In the genomic region with DNA sequence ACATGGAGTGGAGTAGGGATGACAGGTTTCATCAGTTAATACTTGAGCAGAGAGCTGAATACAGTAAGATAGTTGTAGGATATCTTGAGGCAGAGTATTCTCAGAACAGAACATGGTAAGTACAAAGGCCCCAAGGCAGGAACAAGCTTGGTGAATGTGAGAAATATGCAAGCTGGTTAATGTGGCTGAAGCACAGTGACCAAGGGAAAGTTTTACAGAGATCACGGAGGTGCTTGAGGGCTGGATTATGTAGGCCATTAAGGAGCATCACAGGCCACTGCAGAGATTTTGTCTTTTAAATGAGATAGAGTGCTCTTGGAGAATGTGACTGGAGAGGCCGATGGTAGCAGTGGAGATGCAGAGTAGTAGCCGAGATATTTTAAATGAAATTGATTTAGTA, we compare ENCODE assay signal across 9 cellular contexts. TPM values are rescaled to one million over a fixed set of nuclear protein-coding genes. Genes with fewer than 3 reads are reported as not detected.
DNase-seq lines count a peak whose midpoint lies in the region; ATAC-seq and TF ChIP-seq lines count a peak whose summit lies in the region.
"Had no signal": no experiment of that assay in that cellular context is flagged by ENCODE, and none has a peak within 500 bp of the region (broad histone marks: within the 10 kb centered on the region; RNA-seq: fewer than 3 reads in every experiment).

No MANE protein-coding gene starts in this region.

- H3K9me2 ChIP-seq in GM23248 (ENCODE audit: insufficient read depth) (no peaks in the 10 kb centered on the region), PC-3 (replicated peaks; ENCODE audit: low read length) (no peaks in the 10 kb centered on the region)

- WGBS in GM23248 (ENCODE audit: low coverage in 1 of 2, low lambda C conversion rate in 2 of 2, missing lambda C conversion rate in 2 of 2), 2 experiments, result 38 to 42% methylated on average over 3 of the region's 3 CpGs
- 63 to 64% methylated on average over 3 of the region's 3 CpGs for WGBS in esophagus squamous epithelium, 2 donors

- H3K27me3 ChIP-seq in GM23248 (replicated peaks; ENCODE audit: insufficient read depth), result no peaks in the 10 kb centered on the region
- H3K27me3 ChIP-seq in PC-3 (ENCODE audit: low read length), result no peaks in the 10 kb centered on the region
- H3K27me3 ChIP-seq in esophagus squamous epithelium, result no peaks in the 10 kb centered on the region

- TF ChIP-seq CTCF in PC-3 (conservative IDR thresholded peaks at IDR 0.05; ENCODE audit: low read depth, low read length) (no peak), endothelial cell (IDR thresholded peaks at IDR 0.05; ENCODE audit: unreplicated experiment) (no peak), retinal pigment epithelial cell (conservative IDR thresholded peaks at IDR 0.05; ENCODE audit: low read depth, low read length) (no peak), esophagus squamous epithelium (IDR thresholded peaks at IDR 0.05) (no peak)

- ATAC-seq in PC-3, result no peak
- ATAC-seq in GM21737 (IDR thresholded peaks at IDR 0.05; ENCODE audit: unreplicated experiment), result no peak

- H3K36me3 Mint-ChIP-seq in endothelial cell (ENCODE audit: low read depth, unreplicated experiment), result no peaks in the 10 kb centered on the region

- H3K4me3 ChIP-seq in GM23248 (peak overlapping the region; percentile 100), PC-3 (ENCODE audit: low read length) (peak overlapping the region; percentile 85), retinal pigment epithelial cell (ENCODE audit: low read length) (peak overlapping the region; percentile 4), esophagus squamous epithelium (peak overlapping the region in 1 of 4 donors; percentile 11)

- peaks cover 69% of the 10 kb centered on the region for H3K79me2 ChIP-seq in GM23248 (ENCODE audit: insufficient read depth)
- peaks cover 69% of the 10 kb centered on the region for H3K79me2 ChIP-seq in PC-3 (ENCODE audit: low read length)

- H4K20me1 ChIP-seq in GM23248 (ENCODE audit: insufficient read depth) (peaks cover 4% of the 10 kb centered on the region; the same call in 1 of the 2 replicates), PC-3 (ENCODE audit: low read length) (peaks cover 12% of the 10 kb centered on the region)

- no TSS peak for BruUV-seq in PC-3 (replicated peaks; lab: Mats Ljungman, UMichigan)

- peak overlapping the region; percentile 69 for H3K4me3 Mint-ChIP-seq in endothelial cell (ENCODE audit: unreplicated experiment)

- intact Hi-C loops in PC-3 (cut with micrococcal nuclease) (no loop called here), esophagus squamous epithelium (cut with DNase I) (no loop called here)

- peak overlapping the region; percentile 92; the same call in 1 of the 2 replicates for H3K9ac ChIP-seq in GM23248
- H3K9ac ChIP-seq in PC-3 (ENCODE audit: low read length), result peak overlapping the region; percentile 81; the same call in 1 of the 2 replicates

- POLR2A ChIA-PET in PC-3 (lab: Charles Lee; ENCODE audit: unreplicated experiment), result interaction anchor here (0.6 kb wide), 1 partner anchor 41 kb away, joined by 3 read pairs; a partner anchor contains a TSS

- peaks cover 22% of the 10 kb centered on the region for H3K4me1 Mint-ChIP-seq in endothelial cell (ENCODE audit: unreplicated experiment)

- H3K27me3 Mint-ChIP-seq in endothelial cell (ENCODE audit: unreplicated experiment), result peaks cover 3% of the 10 kb centered on the region

- TF ChIP-seq POLR2A in esophagus squamous epithelium (IDR thresholded peaks at IDR 0.05), result no peak

- H3K4me2 ChIP-seq in GM23248 (ENCODE audit: unreplicated experiment) (peak overlapping the region; percentile 97), PC-3 (ENCODE audit: low read length) (peak overlapping the region; percentile 99)

- H3K36me3 ChIP-seq in GM23248 (ENCODE audit: low read depth), result no peaks in the 10 kb centered on the region
- H3K36me3 ChIP-seq in PC-3 (ENCODE audit: low read depth, low read length), result no peaks in the 10 kb centered on the region
- peaks cover 0 to 5% (median 0%) of the 10 kb centered on the region in 3 donors for H3K36me3 ChIP-seq in esophagus squamous epithelium

- CTCF ChIA-PET in PC-3 (lab: Charles Lee), result no interaction called here

- H3K4me1 ChIP-seq in GM23248 (ENCODE audit: insufficient read depth) (peaks cover 38% of the 10 kb centered on the region), PC-3 (ENCODE audit: insufficient read depth, low read length) (peaks cover 41% of the 10 kb centered on the region), esophagus squamous epithelium (peaks cover 12 to 61% (median 47%) of the 10 kb centered on the region in 3 donors)

- no peaks in the 10 kb centered on the region for H3K9me3 Mint-ChIP-seq in endothelial cell (ENCODE audit: unreplicated experiment)

- H3F3A ChIP-seq in GM23248 (ENCODE audit: insufficient read depth) (peaks cover 43% of the 10 kb centered on the region), PC-3 (ENCODE audit: low read length, unreplicated experiment) (no peaks in the 10 kb centered on the region)

- H3K27ac ChIP-seq in GM23248 (peak overlapping the region; percentile 67), PC-3 (ENCODE audit: low read length) (no peak overlapping the region), esophagus squamous epithelium (peak overlapping the region in 2 of 4 donors; percentile 87 to 91)

- DNase-seq in GM23248 (peak; percentile 23), PC-3 (no peak), endothelial cell (ENCODE audit: low spot score) (no peak), retinal pigment epithelial cell (ENCODE audit: low read depth) (no peak), NCI-H2081 (lab: John Stamatoyannopoulos, UW) (no peak), esophagus squamous epithelium (lab: John Stamatoyannopoulos, UW) (no peak)
- no peak for DNase-seq in activated CD4-positive, CD25-positive, alpha-beta regulatory T cell (lab: John Stamatoyannopoulos, UW)
- DNase-seq: effector CD4-positive, alpha-beta T cell had no signal

- no peak overlapping the region for H3K27ac Mint-ChIP-seq in endothelial cell (ENCODE audit: unreplicated experiment)

- no peaks in the 10 kb centered on the region for H3K9me3 ChIP-seq in GM23248 (ENCODE audit: low read depth)
- no peaks in the 10 kb centered on the region for H3K9me3 ChIP-seq in PC-3 (ENCODE audit: low read length)
- H3K9me3 ChIP-seq in esophagus squamous epithelium, result no peaks in the 10 kb centered on the region

- in situ Hi-C loops in GM23248 (cut with MboI), result no loop called here

- H2AFZ ChIP-seq in GM23248 (no peak overlapping the region), PC-3 (ENCODE audit: low read length) (no peak overlapping the region)

RNA-seq across cellular contexts. Expression of a gene that starts 54.0 kb away (rescaled TPM):
- 12.3 and 16.4 TPM in 2 replicates for total RNA-seq in GM23248 (2014; rRNA removed; shearing (Covaris generic))
- polyA plus RNA-seq in GM23248 (2016; fragmentation: Nextera tagmentation; extraction: Ambion mirVana), result 18.6 and 20.1 TPM in 2 replicates
- total RNA-seq in PC-3 (2014; rRNA removed), result 27.6 and 38.6 TPM in 2 replicates
- 7.7 TPM for total RNA-seq in endothelial cell (ENCODE audit: unreplicated experiment)
- 10 to 100 TPM; 11.0 to 31.7 (median 23.4) TPM for total RNA-seq in esophagus squamous epithelium
